ENCODE assay signal across 6 cellular contexts in genomic region chr3:108823803-108824202, GRCh38. TPM values are rescaled to one million over a fixed set of nuclear protein-coding genes. Genes with fewer than 3 reads are reported as not detected.
"Had no signal": no experiment of that assay in that cellular context is flagged by ENCODE, and none has a peak within 500 bp of the region (broad histone marks: within the 10 kb centered on the region; RNA-seq: fewer than 3 reads in every experiment).

No MANE protein-coding gene starts in this region.

RNA-seq across cellular contexts. Expression of gene TRAT1, which starts 1.2 kb away (rescaled TPM):
- total RNA-seq: foreskin keratinocyte, glomerular endothelial cell, osteocyte, progenitor cell of endocrine pancreas, smooth muscle cell had no signal
- polyA plus RNA-seq: foreskin keratinocyte, SK-N-SH, smooth muscle cell had no signal
